ENCODE assay signal across 9 cellular contexts in genomic region chr2:73054980-73055379, GRCh38.
"Had no signal": no experiment of that assay in that cellular context is flagged by ENCODE, and none has a peak within 500 bp of the region (broad histone marks: within the 10 kb centered on the region; RNA-seq: fewer than 3 reads in every experiment).

No MANE protein-coding gene starts in this region.

- DNase-seq: GM23248, GOT3, H7, HFFc6, IMR-90 had no signal

- H3K9ac ChIP-seq: GM23248 had no signal

- FAIRE-seq: K562 had no signal

- H3K4me3 ChIP-seq: GM23248, HAP-1, K562 had no signal

- H3K27ac ChIP-seq: GM23248, HL-60 had no signal

- H3K9me3 ChIP-seq: HAP-1 had no signal

- H3K4me1 ChIP-seq: HAP-1 had no signal

- ATAC-seq: HCT116, K562 had no signal

- H2AFZ ChIP-seq: GM23248 had no signal
